Comparison of ENCODE assay signal across 15 cellular contexts in the genomic region with DNA sequence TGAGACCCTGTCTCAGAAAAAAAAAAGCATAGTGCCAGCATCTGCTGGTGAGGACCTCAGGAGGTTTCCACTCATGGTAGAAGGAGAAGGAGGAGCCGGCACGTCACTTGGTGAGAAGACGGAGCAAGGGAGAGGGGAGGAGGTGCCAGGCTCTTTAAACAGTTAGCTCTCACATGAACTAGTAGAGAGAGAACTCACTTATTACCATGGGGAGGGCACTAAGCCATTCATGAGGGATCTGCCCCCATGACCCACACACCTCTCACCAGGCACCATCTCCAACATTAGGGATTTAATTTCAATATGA.
DNase-seq lines count a peak whose midpoint lies in the region; ATAC-seq and TF ChIP-seq lines count a peak whose summit lies in the region.
"Had no signal": no experiment of that assay in that cellular context is flagged by ENCODE, and none has a peak within 500 bp of the region (broad histone marks: within the 10 kb centered on the region; RNA-seq: fewer than 3 reads in every experiment).

No MANE protein-coding gene starts in this region.

- H2AFZ ChIP-seq in trophoblast cell (ENCODE audit: insufficient read depth, low read length, poor library complexity) = no peak overlapping the region
- H2AFZ ChIP-seq: GM23248 had no signal

- H2BK12ac ChIP-seq in trophoblast cell (ENCODE audit: low read length) = no peak overlapping the region

- no peak overlapping the region for H2AK5ac ChIP-seq in trophoblast cell (ENCODE audit: low read length)

- DNase-seq in trophoblast cell (no peak), lower leg skin (ENCODE audit: low spot score in 2 of 2) (no peak), SHP77 (lab: John Stamatoyannopoulos, UW) (no peak)
- DNase-seq in stimulated activated naive CD4-positive, alpha-beta T cell treated with Interleukin-2 at 50 U/mL for 16 hours (lab: John Stamatoyannopoulos, UW) = no peak
- DNase-seq: activated T-cell treated with anti-CD3 and anti-CD28 coated beads for 4 hours; C1 segment of cervical spinal cord; GM23248; left colon; NCI-H1048; stimulated activated CD4-positive, alpha-beta T cell treated with anti-CD3 and anti-CD28 coated beads, Interleukin-12 subunit alpha, Interleukin-12 subunit beta, amount 100 ng/mL, for 4 hours had no signal

- H4K91ac ChIP-seq in trophoblast cell (ENCODE audit: low read depth, low read length) = no peak overlapping the region

- no peak overlapping the region for H3K4ac ChIP-seq in trophoblast cell (ENCODE audit: low read depth, low read length)

- intact Hi-C loops in lower leg skin (cut with DNase I; ENCODE audit: low total_unique reads) = no loop called here

- no peak for TF ChIP-seq CTCF in lower leg skin (IDR thresholded peaks at IDR 0.05)

- no peaks in the 10 kb centered on the region for H3K79me1 ChIP-seq in trophoblast cell (ENCODE audit: low read length)

- no peak overlapping the region for H3K4me2 ChIP-seq in trophoblast cell (ENCODE audit: low read length)

- no peak overlapping the region for H3K18ac ChIP-seq in trophoblast cell (ENCODE audit: low read length)

- H3K9ac ChIP-seq in trophoblast cell (ENCODE audit: low read length) = no peak overlapping the region
- H3K9ac ChIP-seq: GM23248 had no signal

- peaks cover 0 to 2% of the 10 kb centered on the region in 2 experiments for H3K36me3 ChIP-seq in trophoblast cell (ENCODE audit: control insufficient read depth in 1 of 2, insufficient read depth in 2 of 2, low read length in 2 of 2)

- TF ChIP-seq POLR2A in lower leg skin (IDR thresholded peaks at IDR 0.05) = no peak

- H3K4me1 ChIP-seq in trophoblast cell (ENCODE audit: control insufficient read depth in 1 of 2, insufficient read depth in 2 of 2, low read length in 2 of 2) = no peaks in the 10 kb centered on the region

- H3K9me3 ChIP-seq in trophoblast cell (ENCODE audit: insufficient read depth, low read depth, low read length) = peaks cover 1% of the 10 kb centered on the region

- H3K27me3 ChIP-seq in trophoblast cell (ENCODE audit: insufficient read depth, low read length) = no peaks in the 10 kb centered on the region

- H2BK120ac ChIP-seq in trophoblast cell (ENCODE audit: insufficient read depth, low read length, poor library complexity) = no peak overlapping the region

- peak; percentile 57 for ATAC-seq in GM18511 (IDR thresholded peaks at IDR 0.05; ENCODE audit: unreplicated experiment)
- peak; percentile 28 for ATAC-seq in GM19467 (IDR thresholded peaks at IDR 0.05; ENCODE audit: unreplicated experiment)
- ATAC-seq in HG02884 (IDR thresholded peaks at IDR 0.05; ENCODE audit: unreplicated experiment) = peak; percentile 36
- ATAC-seq in HG03565 (IDR thresholded peaks at IDR 0.05; ENCODE audit: unreplicated experiment) = peak; percentile 10
- ATAC-seq: left colon, Right ventricle myocardium inferior had no signal

- H3K27ac ChIP-seq in trophoblast cell (ENCODE audit: low read depth, low read length) = no peak overlapping the region
- H3K27ac ChIP-seq: GM23248 had no signal

- no peaks in the 10 kb centered on the region for H3K79me2 ChIP-seq in trophoblast cell (ENCODE audit: control insufficient read depth, insufficient read depth, low read length, poor library complexity)

- WGBS in trophoblast cell (ENCODE audit: extremely low coverage, insufficient coverage, insufficient read length) = no CpG with 5 or more reads among the region's 3 CpGs
- WGBS in lower leg skin, 2 donors = 90 to 96% methylated on average over 3 of the region's 3 CpGs

- H3K23ac ChIP-seq in trophoblast cell (ENCODE audit: low read length) = no peak overlapping the region

- H3K14ac ChIP-seq in trophoblast cell (ENCODE audit: low read length) = no peak overlapping the region

- H3K4me3 ChIP-seq in trophoblast cell (ENCODE audit: low read depth, low read length) (no peak overlapping the region), lower leg skin (ENCODE audit: low read depth, poor library complexity, severe bottlenecking) (no peak overlapping the region)
- H3K4me3 ChIP-seq: GM23248 had no signal

- H4K12ac ChIP-seq in trophoblast cell (ENCODE audit: low read depth, low read length) = no peak overlapping the region

- H2BK5ac ChIP-seq in trophoblast cell (ENCODE audit: low read depth, low read length, poor library complexity) = no peak overlapping the region

- no peak overlapping the region for H4K8ac ChIP-seq in trophoblast cell (ENCODE audit: low read depth, low read length)
